In the genomic region with DNA sequence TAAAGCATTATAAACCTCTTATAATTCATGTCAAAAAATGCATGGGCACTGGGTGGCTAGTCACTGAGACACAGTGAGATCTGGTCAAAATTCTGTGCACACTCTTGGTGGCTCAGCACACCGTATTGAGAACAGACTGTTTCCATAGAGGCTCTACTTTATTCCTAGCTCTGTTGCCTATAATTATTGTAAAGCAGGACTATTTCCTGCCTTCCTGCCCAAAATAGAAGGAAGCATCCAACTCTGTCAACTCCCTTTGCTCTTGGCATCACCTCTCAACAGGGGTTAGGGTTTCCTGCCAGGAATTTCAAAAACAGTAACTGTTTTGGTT, we compare ENCODE assay signal across 14 cellular contexts. TPM values are rescaled to one million over a fixed set of nuclear protein-coding genes. Genes with fewer than 3 reads are reported as not detected.
DNase-seq lines count a peak whose midpoint lies in the region; ATAC-seq, FAIRE-seq and TF ChIP-seq lines count a peak whose summit lies in the region.
"Had no signal": no experiment of that assay in that cellular context is flagged by ENCODE, and none has a peak within 500 bp of the region (broad histone marks: within the 10 kb centered on the region; RNA-seq: fewer than 3 reads in every experiment).

No MANE protein-coding gene starts in this region.

- H3K9me3 ChIP-seq in pancreas: no peaks in the 10 kb centered on the region
- H3K9me3 ChIP-seq: Caco-2 had no signal

- H3K27ac Mint-ChIP-seq in brain: peak overlapping the region in 4 of 5 experiments; percentile 36 to 86 (median 52)
- H3K27ac Mint-ChIP-seq in HFFc6: no peak overlapping the region
- H3K27ac Mint-ChIP-seq: CD14-positive monocyte; CD8-positive, alpha-beta memory T cell had no signal

- peaks cover 7 to 22% (median 16%) of the 10 kb centered on the region in 3 donors for H3K4me1 ChIP-seq in pancreas
- H3K4me1 ChIP-seq: Caco-2 had no signal

- no peaks in the 10 kb centered on the region for H3K36me3 ChIP-seq in pancreas

- H3K4me3 ChIP-seq in pancreas: no peak overlapping the region
- no peak overlapping the region for H3K4me3 ChIP-seq in foreskin fibroblast (ENCODE audit: low read depth in 1 of 2, low read length in 2 of 2)

- no peak for FAIRE-seq in pancreas (lab: Jason Lieb, UNC)

- no peak overlapping the region for H3K4me3 Mint-ChIP-seq in brain
- no peak overlapping the region for H3K4me3 Mint-ChIP-seq in HFFc6
- H3K4me3 Mint-ChIP-seq: CD14-positive monocyte; CD8-positive, alpha-beta memory T cell had no signal

- H3K27ac ChIP-seq in layer of hippocampus (ENCODE audit: low read depth, low read length): peak overlapping the region; percentile 40
- H3K27ac ChIP-seq in pancreas: no peak overlapping the region

- TF ChIP-seq CTCF in brain (conservative IDR thresholded peaks at IDR 0.05): no peak
- no peak for TF ChIP-seq CTCF in pancreas (IDR thresholded peaks at IDR 0.05)
- no peak for TF ChIP-seq CTCF in HFFc6 (IDR thresholded peaks at IDR 0.05)
- TF ChIP-seq CTCF in foreskin fibroblast (IDR thresholded peaks at IDR 0.05; ENCODE audit: low read depth, low read length): no peak

- no peaks in the 10 kb centered on the region for H3K27me3 ChIP-seq in layer of hippocampus (ENCODE audit: control insufficient read depth, insufficient read depth, low read length)
- peaks cover 0 to 4% (median 0%) of the 10 kb centered on the region in 4 donors for H3K27me3 ChIP-seq in pancreas

- H3K36me3 Mint-ChIP-seq in brain: peaks cover 24% of the 10 kb centered on the region
- H3K36me3 Mint-ChIP-seq in HFFc6 (ENCODE audit: low read depth): no peaks in the 10 kb centered on the region
- H3K36me3 Mint-ChIP-seq: CD14-positive monocyte; CD8-positive, alpha-beta memory T cell had no signal

- WGBS in pancreas, 2 donors: 28 to 34% methylated on average over 1 of the region's 1 CpG

- H3K9me3 Mint-ChIP-seq in brain (no peaks in the 10 kb centered on the region), HFFc6 (no peaks in the 10 kb centered on the region)

- intact Hi-C loops in pancreas (cut with DNase I): no loop called here

- H3K27me3 Mint-ChIP-seq in brain: no peaks in the 10 kb centered on the region
- peaks cover 3% of the 10 kb centered on the region for H3K27me3 Mint-ChIP-seq in HFFc6 (ENCODE audit: insufficient read depth)
- H3K27me3 Mint-ChIP-seq: CD8-positive, alpha-beta memory T cell had no signal

- ATAC-seq in pancreas: peak in 3 of 4 donors; percentile 20 to 45 (median 37)
- ATAC-seq: HCT116 had no signal

- DNase-seq in NCI-H69 (lab: John Stamatoyannopoulos, UW): peak; percentile 40
- no peak for DNase-seq in pancreas
- DNase-seq in HFFc6: no peak
- DNase-seq in hippocampal formation (lab: John Stamatoyannopoulos, UW): no peak
- DNase-seq in NCI-H345 (lab: John Stamatoyannopoulos, UW): no peak
- no peak for DNase-seq in foreskin fibroblast
- DNase-seq: Caco-2; CD8-positive, alpha-beta memory T cell; DND-41; GDM1 had no signal

- peaks cover 88% of the 10 kb centered on the region for H3K4me1 Mint-ChIP-seq in brain
- H3K4me1 Mint-ChIP-seq in HFFc6 (ENCODE audit: low read depth): peaks cover 6% of the 10 kb centered on the region; the same call in 1 of the 2 replicates
- H3K4me1 Mint-ChIP-seq: CD14-positive monocyte; CD8-positive, alpha-beta memory T cell had no signal

RNA-seq across cellular contexts. Expression of a gene that starts 45.1 kb away (rescaled TPM):
- polyA plus RNA-seq in brain (ENCODE audit: insufficient read depth, low read depth, low replicate concordance): 169 TPM
- 1 to 10 TPM in 2 of 6 donors, under 1 TPM in 4; 0.35 to 1.2 (median 0.45) TPM for total RNA-seq in pancreas
- polyA plus RNA-seq in pancreas: 1 to 10 TPM in 1 of 2 donors, under 1 TPM in 1; 0.46 to 1.8 TPM
- 1 to 10 TPM; 2.2 to 9.6 (median 8.0) TPM for total RNA-seq in HFFc6 (2021; fragmentation: NEBNext Ultra II Directional; extraction: Animal tissue kit (Norgen Biotek cat#: 25700))
- total RNA-seq: CD8-positive, alpha-beta memory T cell had no signal
- polyA plus RNA-seq: CD14-positive monocyte; CD8-positive, alpha-beta memory T cell had no signal
